Comparison of ENCODE assay signal across 9 cellular contexts in genomic region chr4:36189511-36190226, GRCh38. TPM values are rescaled to one million over a fixed set of nuclear protein-coding genes. Genes with fewer than 3 reads are reported as not detected.
A peak's percentile ranks its signal among the peaks of the same experiment; 100 is the strongest.
DNase-seq lines count a peak whose midpoint lies in the region; ATAC-seq and TF ChIP-seq lines count a peak whose summit lies in the region.
"Had no signal": no experiment of that assay in that cellular context is flagged by ENCODE, and none has a peak within 500 bp of the region (broad histone marks: within the 10 kb centered on the region; RNA-seq: fewer than 3 reads in every experiment).

No MANE protein-coding gene starts in this region.

- TF ChIP-seq CTCF in GM10248 (IDR thresholded peaks at IDR 0.05; ENCODE audit: control extremely low read depth, extremely low read depth, low read depth, missing control alignments) = no peak
- TF ChIP-seq CTCF in MCF 10A (IDR thresholded peaks at IDR 0.05; ENCODE audit: unreplicated experiment) = no peak

- intact Hi-C loops in left ventricle myocardium superior (cut with micrococcal nuclease) = no loop called here
- intact Hi-C loops in MCF 10A (cut with micrococcal nuclease) = loop anchor here (5.0 kb wide), 1 partner anchor 257 kb away; no protein-coding TSS in a partner anchor

- peak overlapping the region; percentile 65 for H3K27ac Mint-ChIP-seq in activated naive CD8-positive, alpha-beta T cell treated with anti-CD3 and anti-CD28 coated beads for 36 hours
- H3K27ac Mint-ChIP-seq in MCF 10A (ENCODE audit: low read depth, unreplicated experiment) = no peak overlapping the region

- H3K9me3 Mint-ChIP-seq in activated naive CD8-positive, alpha-beta T cell treated with anti-CD3 and anti-CD28 coated beads for 36 hours = no peaks in the 10 kb centered on the region
- H3K9me3 Mint-ChIP-seq in MCF 10A (ENCODE audit: unreplicated experiment) = no peaks in the 10 kb centered on the region

- POLR2A ChIA-PET in GM10248 (lab: Yijun Ruan, JAX) = no interaction called here
- POLR2A ChIA-PET in MCF 10A (lab: Yijun Ruan, JAX) = interaction anchor here (0.5 to 0.6 kb wide), 2 partner anchors 47 to 171 kb away, joined by 3 read pairs; no protein-coding TSS in a partner anchor

- DNase-seq in GM10248 (ENCODE audit: extremely low spot score) (peak; percentile 26), left ventricle myocardium superior (no peak), MCF 10A (ENCODE audit: unreplicated experiment) (no peak), SW 1271 (lab: John Stamatoyannopoulos, UW) (no peak), ureter (ENCODE audit: low spot score) (no peak)
- peak; percentile 5 for DNase-seq in activated naive CD8-positive, alpha-beta T cell treated with anti-CD3 and anti-CD28 coated beads for 36 hours

- H3K27me3 Mint-ChIP-seq in activated naive CD8-positive, alpha-beta T cell treated with anti-CD3 and anti-CD28 coated beads for 36 hours = no peaks in the 10 kb centered on the region
- no peaks in the 10 kb centered on the region for H3K27me3 Mint-ChIP-seq in MCF 10A (ENCODE audit: insufficient read depth, unreplicated experiment)

- H3K36me3 Mint-ChIP-seq in activated naive CD8-positive, alpha-beta T cell treated with anti-CD3 and anti-CD28 coated beads for 36 hours = peaks cover 23% of the 10 kb centered on the region
- peaks cover 5% of the 10 kb centered on the region for H3K36me3 Mint-ChIP-seq in MCF 10A (ENCODE audit: insufficient read depth, unreplicated experiment)

- CTCF ChIA-PET in GM10248 (lab: Yijun Ruan, JAX) = interaction anchor here (0.8 to 3.8 kb wide), 6 partner anchors 10 to 211 kb away, joined by 3 to 20 read pairs (median 4); no protein-coding TSS in a partner anchor
- CTCF ChIA-PET in MCF 10A (lab: Yijun Ruan, JAX) = interaction anchor here (0.6 to 1.9 kb wide), 4 partner anchors 41 to 209 kb away, joined by 3 to 6 read pairs (median 4); partner anchors contain the start of gene ARAP2

- peaks cover 20% of the 10 kb centered on the region for H3K4me1 Mint-ChIP-seq in activated naive CD8-positive, alpha-beta T cell treated with anti-CD3 and anti-CD28 coated beads for 36 hours
- H3K4me1 Mint-ChIP-seq in MCF 10A (ENCODE audit: insufficient read depth, unreplicated experiment) = no peaks in the 10 kb centered on the region

- peak; percentile 67 for ATAC-seq in GM19438 (IDR thresholded peaks at IDR 0.05; ENCODE audit: low read depth, unreplicated experiment)
- peak; percentile 85 for ATAC-seq in HG03196 (IDR thresholded peaks at IDR 0.05; ENCODE audit: unreplicated experiment)
- ATAC-seq in left ventricle myocardium superior = no peak

- peak overlapping the region; percentile 24 for H3K4me3 Mint-ChIP-seq in activated naive CD8-positive, alpha-beta T cell treated with anti-CD3 and anti-CD28 coated beads for 36 hours
- H3K4me3 Mint-ChIP-seq in MCF 10A (ENCODE audit: unreplicated experiment) = no peak overlapping the region

- BruUV-seq in MCF 10A (replicated peaks; lab: Mats Ljungman, UMichigan) = no TSS peak

RNA-seq across cellular contexts. Expression of gene ARAP2, which starts 54.6 kb away (rescaled TPM):
- total RNA-seq in activated naive CD8-positive, alpha-beta T cell treated with anti-CD3 and anti-CD28 coated beads for 36 hours = 10 to 100 TPM; 21.0 to 27.0 TPM
- total RNA-seq in left ventricle myocardium superior (2.7 TPM), MCF 10A (2022) (10.9 and 12.0 TPM in 2 replicates), ureter (45.7 TPM)
- total RNA-seq: LHCN-M2 had no signal

Comparison
In these comparisons a context has a peak if more than half of its experiments do, and no peak if none do; other contexts are left out.
1. DNase-seq: peak in GM10248 (single experiment) and activated naive CD8-positive, alpha-beta T cell treated with anti-CD3 and anti-CD28 coated beads for 36 hours (single experiment); none in left ventricle myocardium superior (single experiment), MCF 10A (single experiment), SW 1271 (0 of 2) and ureter (single experiment).